25 cellular contexts compared by ENCODE assay signal in the genomic region with DNA sequence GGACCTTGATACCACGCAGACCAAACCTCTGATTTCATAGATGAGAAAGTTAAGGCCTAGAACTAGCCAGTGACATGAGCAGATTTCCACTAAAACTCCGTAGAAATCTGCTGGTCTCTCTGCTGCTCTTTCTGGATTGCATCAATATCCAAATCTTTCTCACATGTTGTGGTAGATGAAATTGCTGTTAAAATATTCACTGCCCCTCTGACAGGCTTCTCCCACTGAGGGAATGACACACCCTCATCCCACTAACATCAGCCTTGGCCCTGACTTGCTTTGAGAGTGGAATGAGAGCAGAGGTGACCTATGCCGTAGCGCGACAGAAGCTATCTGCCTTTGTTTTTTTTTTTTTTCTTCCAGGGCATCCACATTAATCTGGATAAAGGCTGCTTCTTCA. TPM values are rescaled to one million over a fixed set of nuclear protein-coding genes. Genes with fewer than 3 reads are reported as not detected.
DNase-seq lines count a peak whose midpoint lies in the region; ATAC-seq and TF ChIP-seq lines count a peak whose summit lies in the region.
"Had no signal": no experiment of that assay in that cellular context is flagged by ENCODE, and none has a peak within 500 bp of the region (broad histone marks: within the 10 kb centered on the region; RNA-seq: fewer than 3 reads in every experiment).

No MANE protein-coding gene starts in this region.

- 82% methylated on average over 5 of the region's 5 CpGs for WGBS in smooth muscle cell (ENCODE audit: low lambda C conversion rate)
- 95 to 96% methylated on average over 5 of the region's 5 CpGs for WGBS in upper lobe of left lung, 2 donors

- DNase-seq in CD4-positive, alpha-beta T cell, result no peak
- DNase-seq in NCI-H69 (lab: John Stamatoyannopoulos, UW), result peak; percentile 23
- DNase-seq in natural killer cell, result no peak
- no peak for DNase-seq in smooth muscle cell (lab: John Stamatoyannopoulos, UW; ENCODE audit: unreplicated experiment)
- no peak for DNase-seq in NK-92 (lab: John Stamatoyannopoulos, UW; ENCODE audit: unreplicated experiment)
- no peak for DNase-seq in upper lobe of left lung
- DNase-seq: Caco-2; CD4-positive, alpha-beta memory T cell; DMS 273 treated with DMSO at 0.1 percent for 48 hours; DND-41; GOT3; HCEC 1CT; Karpas-422; MV-4-11; NCI-H1105 treated with DMSO at 0.1 percent for 48 hours; NCI-H2029 treated with DMSO at 0.1 percent for 48 hours; NCI-H2171; NCI-H345; NCI-H524 treated with DMSO at 0.1 percent for 48 hours had no signal

- H4K20me1 ChIP-seq in smooth muscle cell (ENCODE audit: low read depth), result no peaks in the 10 kb centered on the region
- H4K20me1 ChIP-seq: BLaER1 had no signal

- peak overlapping the region; percentile 19 for H3K27ac Mint-ChIP-seq in CD4-positive, alpha-beta T cell
- H3K27ac Mint-ChIP-seq in natural killer cell, result peak overlapping the region in 1 of 2 donors; percentile 20
- H3K27ac Mint-ChIP-seq: IgD-negative memory B cell had no signal

- CTCF ChIA-PET in CD4-positive, alpha-beta T cell (lab: Charles Lee), result interaction anchor here (3.6 kb wide), 1 partner anchor 9 kb away, joined by 15 read pairs; no protein-coding TSS in a partner anchor

- intact Hi-C loops in CD4-positive, alpha-beta T cell (cut with DNase I, micrococcal nuclease), result no loop called here
- intact Hi-C loops in natural killer cell (cut with micrococcal nuclease), result no loop called here

- H3F3A ChIP-seq in smooth muscle cell (ENCODE audit: low read depth), result peaks cover 6% of the 10 kb centered on the region

- H3K9me3 ChIP-seq in CD4-positive, alpha-beta T cell (ENCODE audit: control insufficient read depth, low read length), result no peaks in the 10 kb centered on the region
- H3K9me3 ChIP-seq in stomach smooth muscle (ENCODE audit: control insufficient read depth in 2 of 2, low read length in 2 of 2), result no peaks in the 10 kb centered on the region
- no peaks in the 10 kb centered on the region for H3K9me3 ChIP-seq in smooth muscle cell (replicated peaks; ENCODE audit: low read depth)
- H3K9me3 ChIP-seq in upper lobe of left lung, result no peaks in the 10 kb centered on the region
- H3K9me3 ChIP-seq: BLaER1, Caco-2, SJSA1 had no signal

- H3K4me1 ChIP-seq in stomach smooth muscle (ENCODE audit: control insufficient read depth, insufficient read depth, low read length), result peaks cover 24% of the 10 kb centered on the region
- peaks cover 5% of the 10 kb centered on the region for H3K4me1 ChIP-seq in smooth muscle cell (ENCODE audit: low read depth)
- peaks cover 0 to 26% (median 16%) of the 10 kb centered on the region in 4 donors for H3K4me1 ChIP-seq in upper lobe of left lung
- H3K4me1 ChIP-seq: Caco-2 had no signal

- H3K4me2 ChIP-seq in smooth muscle cell, result no peak overlapping the region
- H3K4me2 ChIP-seq: BLaER1 had no signal

- no peak overlapping the region for H3K27ac ChIP-seq in CD4-positive, alpha-beta T cell (ENCODE audit: low read depth, low read length)
- peak overlapping the region; percentile 43 for H3K27ac ChIP-seq in stomach smooth muscle (ENCODE audit: low read length)
- H3K27ac ChIP-seq in smooth muscle cell (ENCODE audit: low read depth), result no peak overlapping the region
- H3K27ac ChIP-seq in upper lobe of left lung, result no peak overlapping the region
- H3K27ac ChIP-seq: BLaER1 had no signal

- H3K79me2 ChIP-seq in smooth muscle cell (ENCODE audit: low read depth), result no peaks in the 10 kb centered on the region

- no peak for ATAC-seq in CD4-positive, alpha-beta T cell (ENCODE audit: poor library complexity)
- ATAC-seq in natural killer cell (no peak), upper lobe of left lung (ENCODE audit: low FRiP score in 2 of 2) (no peak)
- ATAC-seq: Right ventricle myocardium inferior had no signal

- POLR2A ChIA-PET in CD4-positive, alpha-beta T cell (lab: Charles Lee), result interaction anchor here (3.2 kb wide), 1 partner anchor 9 kb away, joined by 17 read pairs; no protein-coding TSS in a partner anchor

- H2AFZ ChIP-seq in smooth muscle cell (ENCODE audit: low read depth), result no peak overlapping the region

- H3K36me3 ChIP-seq in stomach smooth muscle (ENCODE audit: control insufficient read depth in 2 of 2, insufficient read depth in 2 of 2, low read length in 2 of 2), result no peaks in the 10 kb centered on the region
- H3K36me3 ChIP-seq in smooth muscle cell (ENCODE audit: low read depth), result no peaks in the 10 kb centered on the region
- no peaks in the 10 kb centered on the region for H3K36me3 ChIP-seq in upper lobe of left lung
- H3K36me3 ChIP-seq: BLaER1, SJSA1 had no signal

- no peaks in the 10 kb centered on the region for H3K36me3 Mint-ChIP-seq in CD4-positive, alpha-beta T cell (ENCODE audit: low read depth)
- no peaks in the 10 kb centered on the region for H3K36me3 Mint-ChIP-seq in natural killer cell
- H3K36me3 Mint-ChIP-seq: IgD-negative memory B cell had no signal

- no peak overlapping the region for H3K9ac ChIP-seq in stomach smooth muscle (ENCODE audit: low read length in 2 of 2)
- no peak overlapping the region for H3K9ac ChIP-seq in smooth muscle cell (ENCODE audit: low read depth)
- H3K9ac ChIP-seq: BLaER1 had no signal

- H3K4me1 Mint-ChIP-seq in CD4-positive, alpha-beta T cell (ENCODE audit: low read depth), result peaks cover 20% of the 10 kb centered on the region
- H3K4me1 Mint-ChIP-seq in natural killer cell, result peaks cover 22% of the 10 kb centered on the region in 2 donors

- H3K27me3 ChIP-seq in CD4-positive, alpha-beta T cell (ENCODE audit: control insufficient read depth, insufficient read depth, low read length), result no peaks in the 10 kb centered on the region
- H3K27me3 ChIP-seq in stomach smooth muscle (ENCODE audit: control insufficient read depth in 1 of 2, insufficient read depth in 2 of 2, low read length in 2 of 2) (no peaks in the 10 kb centered on the region), smooth muscle cell (ENCODE audit: low read depth) (no peaks in the 10 kb centered on the region), upper lobe of left lung (no peaks in the 10 kb centered on the region)
- H3K27me3 ChIP-seq: BLaER1, SJSA1 had no signal

- H3K4me3 ChIP-seq in stomach smooth muscle (ENCODE audit: low read length in 2 of 2) (no peak overlapping the region), smooth muscle cell (no peak overlapping the region), upper lobe of left lung (no peak overlapping the region)
- H3K4me3 ChIP-seq: BLaER1, SJSA1 had no signal

- no peaks in the 10 kb centered on the region for H3K27me3 Mint-ChIP-seq in CD4-positive, alpha-beta T cell
- peaks cover 0 to 4% of the 10 kb centered on the region in 2 donors for H3K27me3 Mint-ChIP-seq in natural killer cell (ENCODE audit: low read depth in 2 of 2)

- H3K9me3 Mint-ChIP-seq in CD4-positive, alpha-beta T cell, result no peaks in the 10 kb centered on the region
- no peaks in the 10 kb centered on the region for H3K9me3 Mint-ChIP-seq in natural killer cell
- H3K9me3 Mint-ChIP-seq: IgD-negative memory B cell had no signal

- TF ChIP-seq POLR2A in upper lobe of left lung (IDR thresholded peaks at IDR 0.05), result no peak

- no peak for TF ChIP-seq EP300 in upper lobe of left lung (IDR thresholded peaks at IDR 0.05)

- peak overlapping the region; percentile 46 for H3K4me3 Mint-ChIP-seq in CD4-positive, alpha-beta T cell
- H3K4me3 Mint-ChIP-seq in natural killer cell, result peak overlapping the region; percentile 59

- TF ChIP-seq CTCF in CD4-positive, alpha-beta T cell (IDR thresholded peaks at IDR 0.05), result no peak
- TF ChIP-seq CTCF in natural killer cell (IDR thresholded peaks at IDR 0.05), result no peak
- TF ChIP-seq CTCF in smooth muscle cell (IDR thresholded peaks at IDR 0.05; ENCODE audit: borderline replicate concordance, insufficient read depth, poor library complexity, severe bottlenecking), result no peak
- no peak for TF ChIP-seq CTCF in upper lobe of left lung (IDR thresholded peaks at IDR 0.05)

RNA-seq across cellular contexts. Expression of a gene that starts 20.4 kb away (rescaled TPM):
- total RNA-seq in CD4-positive, alpha-beta T cell, result 10 to 100 TPM; 16.7 to 18.8 TPM
- total RNA-seq in natural killer cell, result 10 to 100 TPM; 22.1 to 30.8 (median 26.5) TPM
- 33.9 and 39.3 TPM in 2 replicates for total RNA-seq in smooth muscle cell
- polyA plus RNA-seq in smooth muscle cell, result 21.9 and 24.3 TPM in 2 replicates
- 10 to 100 TPM; 16.5 to 31.4 (median 24.4) TPM for total RNA-seq in upper lobe of left lung

RNA-seq across cellular contexts. Expression of a gene that starts 56.5 kb away (rescaled TPM):
- 1 to 10 TPM; 2.2 to 3.1 TPM for total RNA-seq in CD4-positive, alpha-beta T cell
- total RNA-seq in natural killer cell (1 to 10 TPM; 1.5 to 3.4 (median 2.8) TPM), smooth muscle cell (0.58 and 0.81 TPM in 2 replicates), upper lobe of left lung (10 to 100 TPM in 1 of 6 donors, 1 to 10 TPM in 3, under 1 TPM in 2; 0.83 to 14.7 (median 2.5) TPM)
- 0.52 and 0.62 TPM in 2 replicates for polyA plus RNA-seq in smooth muscle cell
- total RNA-seq: G401, Right ventricle myocardium inferior had no signal
